8 cellular contexts compared by ENCODE assay signal in the genomic region with DNA sequence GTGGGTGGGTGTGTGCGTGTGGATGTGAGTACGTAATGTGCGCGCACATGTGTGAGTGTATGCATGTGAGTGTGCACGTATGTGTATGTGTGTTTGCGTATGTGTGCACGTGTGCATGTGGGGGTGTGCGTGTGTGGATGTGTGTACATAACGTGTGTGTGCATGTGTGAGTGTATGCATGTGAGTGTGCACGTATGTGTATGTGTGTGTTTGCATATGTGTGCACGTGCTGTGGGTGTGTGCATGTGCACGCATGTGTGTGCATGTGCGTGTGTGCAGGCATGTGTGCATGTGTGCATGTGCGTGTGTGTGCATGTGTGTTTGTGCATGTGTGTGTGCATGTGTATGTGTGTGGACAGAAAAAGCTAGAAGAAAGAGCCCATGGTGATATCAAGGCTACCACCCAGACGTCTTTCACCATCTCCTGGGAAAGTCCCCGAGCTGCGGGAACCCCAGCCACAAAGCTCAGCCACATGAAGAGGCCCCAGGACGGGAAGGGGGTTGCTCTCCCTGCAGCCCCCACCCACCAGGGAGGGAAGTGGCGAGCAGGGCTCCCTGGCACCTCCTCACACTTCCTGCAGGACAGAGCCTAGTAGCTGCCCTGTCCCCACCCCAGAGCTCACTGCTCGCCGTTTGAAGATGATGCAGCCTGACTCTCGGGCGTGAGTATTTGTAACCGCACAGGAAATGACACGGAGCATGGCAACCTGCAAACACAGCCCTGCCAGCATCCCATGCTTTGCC.
DNase-seq lines count a peak whose midpoint lies in the region; ATAC-seq and TF ChIP-seq lines count a peak whose summit lies in the region.

No MANE protein-coding gene starts in this region.

- POLR2A ChIA-PET in activated CD8-positive, alpha-beta T cell treated with anti-CD3 and anti-CD28 coated beads, Interleukin-2, amount 10 ng/mL, durations not matched to agents 7 days and 5 days (lab: Charles Lee): no interaction called here

- H3K4me1 Mint-ChIP-seq in activated CD8-positive, alpha-beta T cell treated with anti-CD3 and anti-CD28 coated beads, Interleukin-2, amount 10 ng/mL, durations not matched to agents 7 days and 5 days (ENCODE audit: low read depth): peaks cover 18% of the 10 kb centered on the region

- peaks cover 6% of the 10 kb centered on the region for H3K27me3 Mint-ChIP-seq in activated CD8-positive, alpha-beta T cell treated with anti-CD3 and anti-CD28 coated beads, Interleukin-2, amount 10 ng/mL, durations not matched to agents 7 days and 5 days (ENCODE audit: low read depth)

- H3K27ac Mint-ChIP-seq in activated CD8-positive, alpha-beta T cell treated with anti-CD3 and anti-CD28 coated beads, Interleukin-2, amount 10 ng/mL, durations not matched to agents 7 days and 5 days: no peak overlapping the region

- H3K27ac ChIP-seq in tibial nerve: no peak overlapping the region

- peaks cover 0 to 12% (median 2%) of the 10 kb centered on the region in 4 donors for H3K4me1 ChIP-seq in tibial nerve

- peak; percentile 90 for ATAC-seq in GM21447 (IDR thresholded peaks at IDR 0.05; ENCODE audit: unreplicated experiment)
- peak; percentile 83 for ATAC-seq in activated CD8-positive, alpha-beta T cell treated with anti-CD3 and anti-CD28 coated beads, Interleukin-2, amount 10 ng/mL, durations not matched to agents 7 days and 5 days

- CTCF ChIA-PET in activated CD8-positive, alpha-beta T cell treated with anti-CD3 and anti-CD28 coated beads, Interleukin-2, amount 10 ng/mL, durations not matched to agents 7 days and 5 days (lab: Charles Lee): interaction anchor here (0.9 to 1.2 kb wide), 2 partner anchors 116 to 453 kb away, joined by 3 to 7 read pairs; no protein-coding TSS in a partner anchor

- no peak for TF ChIP-seq POLR2A in tibial nerve (IDR thresholded peaks at IDR 0.05)

- no peak for TF ChIP-seq CTCF in tibial nerve (IDR thresholded peaks at IDR 0.05)

- peaks cover 2% of the 10 kb centered on the region for H3K36me3 Mint-ChIP-seq in activated CD8-positive, alpha-beta T cell treated with anti-CD3 and anti-CD28 coated beads, Interleukin-2, amount 10 ng/mL, durations not matched to agents 7 days and 5 days (ENCODE audit: low read depth)

- H3K27me3 ChIP-seq in tibial nerve: no peaks in the 10 kb centered on the region

- no peaks in the 10 kb centered on the region for H3K36me3 ChIP-seq in tibial nerve

- H3K4me3 ChIP-seq in tibial nerve: no peak overlapping the region

- DNase-seq in CMK (ENCODE audit: low read depth): peak; percentile 69
- DNase-seq in HPDE6-E6E7 (ENCODE audit: extremely low spot score): peak; percentile 54
- peak; percentile 70 for DNase-seq in activated CD8-positive, alpha-beta T cell treated with anti-CD3 and anti-CD28 coated beads, Interleukin-2, amount 10 ng/mL, durations not matched to agents 7 days and 5 days
- peak; percentile 30 to 43 for DNase-seq in stimulated activated CD4-positive, alpha-beta T cell treated with anti-CD3 and anti-CD28 coated beads, Interleukin-15, amount 100 ng/mL, for 48 hours (ENCODE audit: low read depth in 2 of 2)
- DNase-seq in NCI-H2107 treated with DMSO at 0.1 percent for 48 hours (lab: John Stamatoyannopoulos, UW; ENCODE audit: unreplicated experiment): no peak
- no peak for DNase-seq in tibial nerve (ENCODE audit: low spot score in 2 of 2)
- no peak for DNase-seq in NCI-H2107 (lab: John Stamatoyannopoulos, UW)

- H3K9me3 Mint-ChIP-seq in activated CD8-positive, alpha-beta T cell treated with anti-CD3 and anti-CD28 coated beads, Interleukin-2, amount 10 ng/mL, durations not matched to agents 7 days and 5 days (ENCODE audit: insufficient read depth): peaks cover 8% of the 10 kb centered on the region

- TF ChIP-seq EP300 in tibial nerve (IDR thresholded peaks at IDR 0.05): no peak

- no peak overlapping the region for H3K4me3 Mint-ChIP-seq in activated CD8-positive, alpha-beta T cell treated with anti-CD3 and anti-CD28 coated beads, Interleukin-2, amount 10 ng/mL, durations not matched to agents 7 days and 5 days

- H3K9me3 ChIP-seq in tibial nerve: peaks cover 0 to 14% (median 0%) of the 10 kb centered on the region in 4 donors

- 86 to 90% methylated on average over 24 to 25 of the region's 25 CpGs for WGBS in tibial nerve, 2 donors

Comparison
In these comparisons a context has a peak if more than half of its experiments do, and no peak if none do; other contexts are left out.
1. DNase-seq: peak in CMK (single experiment), HPDE6-E6E7 (single experiment), activated CD8-positive, alpha-beta T cell treated with anti-CD3 and anti-CD28 coated beads, Interleukin-2, amount 10 ng/mL, durations not matched to agents 7 days and 5 days (single experiment) and stimulated activated CD4-positive, alpha-beta T cell treated with anti-CD3 and anti-CD28 coated beads, Interleukin-15, amount 100 ng/mL, for 48 hours (2 of 2); none in NCI-H2107 treated with DMSO at 0.1 percent for 48 hours (single experiment), tibial nerve (0 of 2) and NCI-H2107 (single experiment).